In genomic region chr3:49256152-49256551, GRCh38 we compare ENCODE assay signal across 19 cellular contexts.
"Had no signal": no experiment of that assay in that cellular context is flagged by ENCODE, and none has a peak within 500 bp of the region (broad histone marks: within the 10 kb centered on the region; RNA-seq: fewer than 3 reads in every experiment).

No MANE protein-coding gene starts in this region.

- H3K4me3 Mint-ChIP-seq: activated CD8-positive, alpha-beta T cell treated with anti-CD3 and anti-CD28 coated beads, Interleukin-2, amount 10 ng/mL, durations not matched to agents 7 days and 5 days; activated T-cell treated with anti-CD3 and anti-CD28 coated beads, Interleukin-2, amount 50 U/mL, for 4 hours; memory B cell; naive thymus-derived CD8-positive, alpha-beta T cell; T-helper 17 cell had no signal

- H3K9me3 ChIP-seq: gastrocnemius medialis, left ventricle myocardium inferior, tibial artery had no signal

- H3K27me3 Mint-ChIP-seq: T-helper 17 cell had no signal

- H3K36me3 Mint-ChIP-seq: memory B cell; naive thymus-derived CD8-positive, alpha-beta T cell had no signal

- DNase-seq: activated CD4-positive, alpha-beta T cell treated with anti-CD3 and anti-CD28 coated beads for 48 hours; activated CD8-positive, alpha-beta T cell treated with anti-CD3 and anti-CD28 coated beads, Interleukin-2, amount 10 ng/mL, durations not matched to agents 7 days and 5 days; activated naive CD4-positive, alpha-beta T cell treated with anti-CD3 and anti-CD28 coated beads, Interleukin-2, amount 50 U/mL, for 16 hours; activated T-cell treated with anti-CD3 and anti-CD28 coated beads, Interleukin-2, amount 50 U/mL, for 4 hours; cerebellar nuclear complex; cortex of kidney; erythroblast; gastrocnemius medialis; left ventricle myocardium inferior; naive thymus-derived CD8-positive, alpha-beta T cell; nucleus accumbens; retina; stimulated activated CD4-positive, alpha-beta T cell treated with anti-CD3 and anti-CD28 coated beads, Interleukin-2, amount 100 ng/mL, for 24 hours; stimulated activated naive CD4-positive, alpha-beta T cell treated with Interleukin-2 at 50 U/mL for 16 hours; substantia nigra; T-helper 17 cell had no signal

- H3K27ac ChIP-seq: gastrocnemius medialis, left ventricle myocardium inferior, tibial artery, VCaP had no signal

- H3K9me3 Mint-ChIP-seq: activated T-cell treated with anti-CD3 and anti-CD28 coated beads, Interleukin-2, amount 50 U/mL, for 4 hours; memory B cell; naive thymus-derived CD8-positive, alpha-beta T cell had no signal

- H3K4me1 ChIP-seq: gastrocnemius medialis, left ventricle myocardium inferior, tibial artery had no signal

- H3K4me3 ChIP-seq: gastrocnemius medialis, left ventricle myocardium inferior, tibial artery had no signal

- H3K36me3 ChIP-seq: gastrocnemius medialis, left ventricle myocardium inferior had no signal

- H3K27ac Mint-ChIP-seq: activated CD8-positive, alpha-beta T cell treated with anti-CD3 and anti-CD28 coated beads, Interleukin-2, amount 10 ng/mL, durations not matched to agents 7 days and 5 days; memory B cell; naive thymus-derived CD8-positive, alpha-beta T cell; T-helper 17 cell had no signal

- H3K27me3 ChIP-seq: gastrocnemius medialis, tibial artery had no signal

- H3K4me1 Mint-ChIP-seq: naive thymus-derived CD8-positive, alpha-beta T cell; T-helper 17 cell had no signal

- ATAC-seq: activated CD8-positive, alpha-beta T cell treated with anti-CD3 and anti-CD28 coated beads, Interleukin-2, amount 10 ng/mL, durations not matched to agents 7 days and 5 days; activated T-cell treated with anti-CD3 and anti-CD28 coated beads, Interleukin-2, amount 50 U/mL, for 4 hours; naive thymus-derived CD8-positive, alpha-beta T cell; T-helper 17 cell had no signal
